8 cellular contexts compared by ENCODE assay signal in genomic region chr12:57089259-57090245, GRCh38. TPM values are rescaled to one million over a fixed set of nuclear protein-coding genes. Genes with fewer than 3 reads are reported as not detected.
DNase-seq lines count a peak whose midpoint lies in the region; ATAC-seq, FAIRE-seq and TF ChIP-seq lines count a peak whose summit lies in the region.

No MANE protein-coding gene starts in this region.

- H3K36me3 ChIP-seq in brain microvascular endothelial cell (replicated peaks): peaks cover 34% of the 10 kb centered on the region
- peaks cover 6% of the 10 kb centered on the region; the same call in 1 of the 2 replicates for H3K36me3 ChIP-seq in iPS DF 6.9 (ENCODE audit: control insufficient read depth, insufficient read depth, low read length)
- H3K36me3 ChIP-seq in sigmoid colon: peaks cover 10 to 30% (median 22%) of the 10 kb centered on the region in 4 donors

- DNase-seq in HCEC 1CT: peak; percentile 53
- peak in 4 of 5 donors; percentile 29 to 39 (median 35) for DNase-seq in T-helper 1 cell
- DNase-seq in brain microvascular endothelial cell: peak; percentile 47
- DNase-seq in iPS DF 6.9 (ENCODE audit: low read depth, low spot score): no peak
- peak; percentile 92 for DNase-seq in sigmoid colon
- DNase-seq in GM19239 (ENCODE audit: insufficient read length, low spot score): no peak

- TF ChIP-seq CTCF in 22Rv1 (IDR thresholded peaks at IDR 0.05) (no peak), brain microvascular endothelial cell (IDR thresholded peaks at IDR 0.05; ENCODE audit: low read depth, low read length, missing control alignments) (no peak), sigmoid colon (IDR thresholded peaks at IDR 0.05) (no peak)

- FAIRE-seq in GM19239 (lab: Jason Lieb, UNC): no peak

- WGBS in iPS DF 6.9 (ENCODE audit: insufficient coverage, insufficient read length): no CpG with 5 or more reads among the region's 47 CpGs
- WGBS in sigmoid colon, 2 donors: 1 to 3% methylated on average over 47 of the region's 47 CpGs

- H3K4me3 ChIP-seq in brain microvascular endothelial cell (ENCODE audit: low read depth, low read length): peak overlapping the region; percentile 96
- H3K4me3 ChIP-seq in iPS DF 6.9 (ENCODE audit: low read length): peak overlapping the region; percentile 89
- H3K4me3 ChIP-seq in sigmoid colon: peak overlapping the region; percentile 75 to 96 (median 88)

- no peak for ATAC-seq in GM19351 (IDR thresholded peaks at IDR 0.05; ENCODE audit: unreplicated experiment)

- intact Hi-C loops in sigmoid colon (cut with DNase I): loop anchor here (5.0 kb wide), 1 partner anchor 452 kb away; no protein-coding TSS in a partner anchor

- peak in 1 of 2 donors; percentile 50 for TF ChIP-seq POLR2A in sigmoid colon (IDR thresholded peaks at IDR 0.05)

- H3K27me3 ChIP-seq in brain microvascular endothelial cell (replicated peaks) (no peaks in the 10 kb centered on the region), iPS DF 6.9 (ENCODE audit: control insufficient read depth, insufficient read depth, low read length) (no peaks in the 10 kb centered on the region), sigmoid colon (no peaks in the 10 kb centered on the region)

- H3K27ac ChIP-seq in 22Rv1: peak overlapping the region; percentile 97
- peak overlapping the region; percentile 84 for H3K27ac ChIP-seq in brain microvascular endothelial cell
- no peak overlapping the region for H3K27ac ChIP-seq in iPS DF 6.9 (ENCODE audit: low read length)
- peak overlapping the region; percentile 97 to 100 (median 99) for H3K27ac ChIP-seq in sigmoid colon

- H3K4me1 ChIP-seq in iPS DF 6.9 (ENCODE audit: control insufficient read depth, insufficient read depth, low read length) (peaks cover 9% of the 10 kb centered on the region), sigmoid colon (peaks cover 0 to 71% (median 60%) of the 10 kb centered on the region in 4 donors)

- in situ Hi-C loops in brain microvascular endothelial cell (cut with HindIII; ENCODE audit: low pct_ligation_motif_present, low sequenced_read_pairs): no loop called here

- TF ChIP-seq EP300 in sigmoid colon (IDR thresholded peaks at IDR 0.05): no peak

- no peaks in the 10 kb centered on the region for H3K9me3 ChIP-seq in iPS DF 6.9 (ENCODE audit: control insufficient read depth, insufficient read depth, low read length)
- H3K9me3 ChIP-seq in sigmoid colon: no peaks in the 10 kb centered on the region

RNA-seq across cellular contexts. Expression of gene NAB2, which starts 0.6 kb away (rescaled TPM):
- 10 to 100 TPM; 24.8 to 28.9 (median 27.4) TPM for total RNA-seq in sigmoid colon
- polyA plus RNA-seq in sigmoid colon: 1 to 10 TPM; 2.5 to 9.5 (median 5.4) TPM

RNA-seq across cellular contexts. Expression of gene NEMP1, which starts 11.0 kb away (rescaled TPM):
- total RNA-seq in sigmoid colon: 10 to 100 TPM; 11.5 to 13.6 (median 12.7) TPM
- 1 to 10 TPM in 1 of 3 donors, under 1 TPM in 2; 0.60 to 6.2 (median 0.92) TPM for polyA plus RNA-seq in sigmoid colon

RNA-seq across cellular contexts. Expression of gene STAT6, which starts 21.6 kb away (rescaled TPM):
- 100 to 1,000 TPM; 105 to 163 (median 113) TPM for total RNA-seq in sigmoid colon
- polyA plus RNA-seq in sigmoid colon: 100 to 1,000 TPM in 2 of 3 donors, 10 to 100 TPM in 1; 66.1 to 210 (median 123) TPM

RNA-seq across cellular contexts. Expression of gene LRP1, which starts 38.7 kb away (rescaled TPM):
- total RNA-seq in sigmoid colon: 100 to 1,000 TPM; 147 to 262 (median 204) TPM
- 10 to 100 TPM; 11.4 to 57.9 (median 14.1) TPM for polyA plus RNA-seq in sigmoid colon

RNA-seq across cellular contexts. Expression of gene MYO1A, which starts 39.6 kb away (rescaled TPM):
- 1 to 10 TPM in 2 of 4 donors, under 1 TPM in 2; 0.71 to 7.2 (median 1.3) TPM for total RNA-seq in sigmoid colon
- 100 to 1,000 TPM in 2 of 3 donors, 10 to 100 TPM in 1; 89.5 to 112 (median 103) TPM for polyA plus RNA-seq in sigmoid colon

Comparison
In these comparisons a context has a peak if more than half of its experiments do, and no peak if none do; other contexts are left out.
1. DNase-seq: peak in HCEC 1CT (single experiment), T-helper 1 cell (4 of 5), brain microvascular endothelial cell (single experiment) and sigmoid colon (single experiment); none in iPS DF 6.9 (single experiment) and GM19239 (single experiment).
2. Peak in every context shown above with its lines, with median percentiles within 50 percentile points of each other: H3K4me3 ChIP-seq.